ENCODE assay signal across 8 cellular contexts in genomic region chr6:152985300-152985699, GRCh38. TPM values are rescaled to one million over a fixed set of nuclear protein-coding genes. Genes with fewer than 3 reads are reported as not detected.
A peak's percentile ranks its signal among the peaks of the same experiment; 100 is the strongest.
DNase-seq lines count a peak whose midpoint lies in the region; ATAC-seq, FAIRE-seq and TF ChIP-seq lines count a peak whose summit lies in the region.
"Not testable (repeated sequence)": the region's sequence is repeated elsewhere in the genome, so short reads cannot be mapped to it uniquely, and the experiment has no call there.

No MANE protein-coding gene starts in this region.

- not testable (repeated sequence) for H3K27me3 Mint-ChIP-seq in CD4-positive, alpha-beta memory T cell; activated CD4-positive, alpha-beta memory T cell treated with anti-CD3 and anti-CD28 coated beads, Interleukin-2, amount 10 ng/mL, durations not matched to agents 7 days and 5 days

- peaks cover 28% of the 10 kb centered on the region for H4K20me1 ChIP-seq in PC-9 (ENCODE audit: insufficient read depth)
- not testable (repeated sequence) for H4K20me1 ChIP-seq in K562 (replicated peaks; ENCODE audit: control insufficient read depth, insufficient read depth, low read length); neural cell (ENCODE audit: insufficient read depth)

- H3K27me3 ChIP-seq in CD4-positive, alpha-beta memory T cell (ENCODE audit: insufficient read depth, low read length); HL-60 (ENCODE audit: insufficient read depth, poor library complexity, severe bottlenecking); PC-9 (ENCODE audit: insufficient read depth, low read depth); K562 (ENCODE audit: control insufficient read depth in 2 of 2, insufficient read depth in 2 of 2, low read length in 2 of 2); cardiac muscle cell; neural cell (ENCODE audit: insufficient read depth, low read depth, low read length); subcutaneous abdominal adipose tissue (ENCODE audit: control insufficient read depth in 5 of 5, insufficient read depth in 4 of 5, low read length in 5 of 5): not testable (repeated sequence)

- in situ Hi-C loops in K562 (cut with MboI) = loop anchor here (25.0 kb wide), 2 partner anchors 1527 to 1573 kb away; partner anchors contain the start of gene CNKSR3

- H2AFZ ChIP-seq in PC-9; K562 (ENCODE audit: low read depth, low read length); neural cell (ENCODE audit: low read depth, low read length): not testable (repeated sequence)

- not testable (repeated sequence) for H3K9me2 ChIP-seq in PC-9 (ENCODE audit: insufficient read depth); neural cell (ENCODE audit: insufficient read depth, low read length)

- not testable (repeated sequence) for DNase-seq in CD4-positive, alpha-beta memory T cell; HL-60 (ENCODE audit: low read depth in 1 of 2, low spot score in 1 of 2); PC-9; activated CD4-positive, alpha-beta memory T cell treated with anti-CD3 and anti-CD28 coated beads, Interleukin-2, amount 10 ng/mL, durations not matched to agents 7 days and 5 days; K562 (ENCODE audit: extremely low read depth in 1 of 4, low spot score in 3 of 4); cardiac muscle cell (ENCODE audit: low read depth in 1 of 2, low spot score in 1 of 2)

- H3K4me3 Mint-ChIP-seq in CD4-positive, alpha-beta memory T cell = peak overlapping the region in 6 of 8 donors; percentile 20 to 55 (median 48)
- H3K4me3 Mint-ChIP-seq in activated CD4-positive, alpha-beta memory T cell treated with anti-CD3 and anti-CD28 coated beads, Interleukin-2, amount 10 ng/mL, durations not matched to agents 7 days and 5 days = peak overlapping the region; percentile 90

- H3F3A ChIP-seq in PC-9 (ENCODE audit: insufficient read depth, low read depth) = peaks cover 23% of the 10 kb centered on the region
- H3F3A ChIP-seq in neural cell (ENCODE audit: insufficient read depth, low read length, poor library complexity, severe bottlenecking) = not testable (repeated sequence)

- peaks cover 35% of the 10 kb centered on the region for H3K4me1 ChIP-seq in CD4-positive, alpha-beta memory T cell (ENCODE audit: insufficient read depth, low read length)
- peaks cover 22% of the 10 kb centered on the region for H3K4me1 ChIP-seq in PC-9 (replicated peaks; ENCODE audit: insufficient read depth)
- H3K4me1 ChIP-seq in K562 (replicated peaks in 1 of 2; ENCODE audit: control insufficient read depth in 2 of 2, insufficient read depth in 2 of 2, low read length in 2 of 2) = peaks cover 5 to 11% of the 10 kb centered on the region in 2 experiments
- peaks cover 15% of the 10 kb centered on the region for H3K4me1 ChIP-seq in cardiac muscle cell (ENCODE audit: low read depth)
- H3K4me1 ChIP-seq in subcutaneous abdominal adipose tissue (ENCODE audit: control insufficient read depth in 5 of 5, insufficient read depth in 5 of 5, low read length in 5 of 5) = peaks cover 2 to 25% (median 23%) of the 10 kb centered on the region in 5 donors

- WGBS in K562 (ENCODE audit: insufficient coverage, low coverage, missing lambda C conversion rate) = 73% methylated on average over 11 of the region's 11 CpGs

- H3K4me3 ChIP-seq in CD4-positive, alpha-beta memory T cell (ENCODE audit: low read length in 2 of 2); HL-60 (replicated peaks; ENCODE audit: insufficient read depth, low read length); PC-9; cardiac muscle cell; subcutaneous abdominal adipose tissue (ENCODE audit: low read depth in 1 of 5, low read length in 5 of 5): not testable (repeated sequence)
- H3K4me3 ChIP-seq in K562 (peak overlapping the region; percentile 99), neural cell (ENCODE audit: low read length) (peak overlapping the region; percentile 81)

- TF ChIP-seq EP300 in K562 (IDR thresholded peaks at IDR 0.05; ENCODE audit: low read length); neural cell (conservative IDR thresholded peaks at IDR 0.05; ENCODE audit: poor library complexity, severe bottlenecking): not testable (repeated sequence)

- peaks cover 30 to 51% (median 38%) of the 10 kb centered on the region in 4 donors for H3K4me1 Mint-ChIP-seq in CD4-positive, alpha-beta memory T cell
- H3K4me1 Mint-ChIP-seq in activated CD4-positive, alpha-beta memory T cell treated with anti-CD3 and anti-CD28 coated beads, Interleukin-2, amount 10 ng/mL, durations not matched to agents 7 days and 5 days = peaks cover 35% of the 10 kb centered on the region

- FAIRE-seq in K562 (lab: Jason Lieb, UNC) = not testable (repeated sequence)

- not testable (repeated sequence) for TF ChIP-seq CTCF in HL-60 (IDR thresholded peaks at IDR 0.05; ENCODE audit: insufficient read depth, low read length); PC-9 (conservative IDR thresholded peaks at IDR 0.05); K562 (IDR thresholded peaks at IDR 0.05 in 2 of 3, conservative IDR thresholded peaks at IDR 0.05 in 1 of 3; ENCODE audit: insufficient read depth in 2 of 3, low read depth in 1 of 3, low read length in 3 of 3); cardiac muscle cell (IDR thresholded peaks at IDR 0.05; ENCODE audit: low read depth, low read length); neural cell (IDR thresholded peaks at IDR 0.05; ENCODE audit: poor library complexity, severe bottlenecking)

- not testable (repeated sequence) for H3K9me1 ChIP-seq in K562 (ENCODE audit: control insufficient read depth, insufficient read depth, low read length)

- H3K36me3 Mint-ChIP-seq in CD4-positive, alpha-beta memory T cell = peaks cover 5 to 26% of the 10 kb centered on the region in 2 donors
- peaks cover 57% of the 10 kb centered on the region for H3K36me3 Mint-ChIP-seq in activated CD4-positive, alpha-beta memory T cell treated with anti-CD3 and anti-CD28 coated beads, Interleukin-2, amount 10 ng/mL, durations not matched to agents 7 days and 5 days (ENCODE audit: low read depth)

- BruUV-seq in PC-9 (replicated peaks; lab: Mats Ljungman, UMichigan); K562 (replicated peaks; lab: Mats Ljungman, UMichigan): not testable (repeated sequence)

- intact Hi-C loops in CD4-positive, alpha-beta memory T cell (cut with micrococcal nuclease) = not testable (repeated sequence)
- intact Hi-C loops in PC-9 (cut with micrococcal nuclease; ENCODE audit: unreplicated experiment) (loop anchor here (2.0 kb wide), 1 partner anchor 16 kb away; no protein-coding TSS in a partner anchor), K562 (cut with micrococcal nuclease) (loop anchor here (10.0 kb wide), 1 partner anchor 1750 kb away; the partner anchor contains the start of gene SCAF8)

- POLR2A ChIA-PET in CD4-positive, alpha-beta memory T cell (lab: Charles Lee; ENCODE audit: partially characterized antibody) = interaction anchor here (0.8 to 1.1 kb wide), 2 partner anchors 14 to 17 kb away, joined by 3 read pairs; partner anchors contain the start of gene MTRF1L
- POLR2A ChIA-PET in PC-9 (lab: Charles Lee; ENCODE audit: unreplicated experiment) (interaction anchor here (0.6 kb wide), 1 partner anchor 12 kb away, joined by 4 read pairs; no protein-coding TSS in a partner anchor), K562 (lab: Yijun Ruan, JAX) (interaction anchor here (0.6 to 3.9 kb wide), 3 partner anchors 11 to 1163 kb away, joined by 3 to 37 read pairs (median 11); no protein-coding TSS in a partner anchor)
- POLR2A ChIA-PET in activated CD4-positive, alpha-beta memory T cell treated with anti-CD3 and anti-CD28 coated beads, Interleukin-2, amount 10 ng/mL, durations not matched to agents 7 days and 5 days (lab: Charles Lee) = interaction anchor here (1.5 to 5.3 kb wide), 2 partner anchors 8 to 15 kb away, joined by 5 to 151 read pairs; partner anchors contain the start of gene MTRF1L

- TF ChIP-seq POLR2A in K562 (conservative IDR thresholded peaks at IDR 0.05) = not testable (repeated sequence)

- CTCF ChIA-PET in CD4-positive, alpha-beta memory T cell (lab: Charles Lee; ENCODE audit: partially characterized antibody) = interaction anchor here (0.9 to 1.3 kb wide), 2 partner anchors 17 to 37 kb away, joined by 3 to 5 read pairs; partner anchors contain the start of gene MTRF1L
- CTCF ChIA-PET in PC-9 (lab: Charles Lee); K562 (lab: Yijun Ruan, JAX; ENCODE audit: low intra/inter-chr PET ratio): not testable (repeated sequence)
- CTCF ChIA-PET in activated CD4-positive, alpha-beta memory T cell treated with anti-CD3 and anti-CD28 coated beads, Interleukin-2, amount 10 ng/mL, durations not matched to agents 7 days and 5 days (lab: Charles Lee) = interaction anchor here (0.8 to 2.1 kb wide), 5 partner anchors 11 to 20 kb away, joined by 3 to 6 read pairs (median 3); no protein-coding TSS in a partner anchor

- H3K36me3 ChIP-seq in CD4-positive, alpha-beta memory T cell (ENCODE audit: insufficient read depth, low read length); PC-9 (ENCODE audit: low read depth); cardiac muscle cell; neural cell (ENCODE audit: insufficient read depth, low read length); subcutaneous abdominal adipose tissue (ENCODE audit: control insufficient read depth in 5 of 5, insufficient read depth in 5 of 5, low read length in 5 of 5): not testable (repeated sequence)
- H3K36me3 ChIP-seq in K562 (ENCODE audit: control insufficient read depth, insufficient read depth, low read length) = peaks cover 42% of the 10 kb centered on the region

- peak overlapping the region; percentile 91 for H3K4me2 ChIP-seq in PC-9
- peak overlapping the region; percentile 97 for H3K4me2 ChIP-seq in K562 (ENCODE audit: insufficient read depth, low read length)
- H3K4me2 ChIP-seq in neural cell (ENCODE audit: low read length) = not testable (repeated sequence)

- H3K27ac Mint-ChIP-seq in CD4-positive, alpha-beta memory T cell = peak overlapping the region in 6 of 7 donors; percentile 42 to 97 (median 60)
- H3K27ac Mint-ChIP-seq in activated CD4-positive, alpha-beta memory T cell treated with anti-CD3 and anti-CD28 coated beads, Interleukin-2, amount 10 ng/mL, durations not matched to agents 7 days and 5 days = peak overlapping the region; percentile 96

- H3K9me3 ChIP-seq in CD4-positive, alpha-beta memory T cell (ENCODE audit: control insufficient read depth in 1 of 2, low read length in 2 of 2); PC-9 (ENCODE audit: insufficient read depth, low read depth); K562 (replicated peaks; ENCODE audit: control insufficient read depth, insufficient read depth, low read depth, low read length); cardiac muscle cell (ENCODE audit: low read depth); neural cell (ENCODE audit: low read length); subcutaneous abdominal adipose tissue (ENCODE audit: control insufficient read depth in 5 of 5, low read length in 5 of 5): not testable (repeated sequence)

- H3K79me2 ChIP-seq in PC-9 (ENCODE audit: low read depth) = peaks cover 58% of the 10 kb centered on the region
- H3K79me2 ChIP-seq in K562 (ENCODE audit: control insufficient read depth, insufficient read depth, low read length) = peaks cover 71% of the 10 kb centered on the region
- peaks cover 42% of the 10 kb centered on the region for H3K79me2 ChIP-seq in neural cell (replicated peaks; ENCODE audit: insufficient read depth, low read length)

- peak overlapping the region; percentile 77 to 97; a peak in 3 of 4 replicates for H3K9ac ChIP-seq in K562 (ENCODE audit: insufficient read depth in 1 of 2, low read depth in 2 of 2, low read length in 2 of 2)
- H3K9ac ChIP-seq in neural cell (ENCODE audit: low read length); subcutaneous abdominal adipose tissue (ENCODE audit: low read length in 5 of 5): not testable (repeated sequence)

- TF ChIP-seq RAD21 in K562 (CRISPR knock-in tag; conservative IDR thresholded peaks at IDR 0.05 in 1 of 2, IDR thresholded peaks at IDR 0.05 in 1 of 2); neural cell (conservative IDR thresholded peaks at IDR 0.05): not testable (repeated sequence)

- ATAC-seq in K562 = not testable (repeated sequence)

- not testable (repeated sequence) for H3K27ac ChIP-seq in CD4-positive, alpha-beta memory T cell (ENCODE audit: low read depth, low read length); PC-9; neural cell (ENCODE audit: low read length)
- H3K27ac ChIP-seq in HL-60 (replicated peaks) (peak overlapping the region; percentile 96), K562 (ENCODE audit: extremely low read depth, low read depth, low read length) (peak overlapping the region; percentile 94), cardiac muscle cell (peak overlapping the region; percentile 88), subcutaneous abdominal adipose tissue (ENCODE audit: low read depth, low read length) (peak overlapping the region; percentile 77)

- not testable (repeated sequence) for H3K9me3 Mint-ChIP-seq in CD4-positive, alpha-beta memory T cell; activated CD4-positive, alpha-beta memory T cell treated with anti-CD3 and anti-CD28 coated beads, Interleukin-2, amount 10 ng/mL, durations not matched to agents 7 days and 5 days

RNA-seq across cellular contexts. Expression of gene FBXO5, which starts 2.5 kb away (rescaled TPM):
- total RNA-seq in CD4-positive, alpha-beta memory T cell = 10 to 100 TPM in 1 of 2 experiments, 1 to 10 TPM in 1; 9.9 to 10.4 TPM
- polyA plus RNA-seq in CD4-positive, alpha-beta memory T cell = 1 to 10 TPM; 4.8 to 8.8 TPM
- 14.8 and 20.6 TPM in 2 replicates for total RNA-seq in PC-9 (2021)
- 10 to 100 TPM; 68.7 to 71.2 TPM for total RNA-seq in activated CD4-positive, alpha-beta memory T cell treated with anti-CD3 and anti-CD28 coated beads, Interleukin-2, amount 10 ng/mL, durations not matched to agents 7 days and 5 days
- 19.7 and 69.6 TPM in 2 replicates for total RNA-seq in K562 (2011; cell fraction: chromatin; rRNA removed; ENCODE audit: low replicate concordance)
- total RNA-seq in K562 (2011; cell fraction: nucleolus; rRNA removed) = 13.0 and 18.7 TPM in 2 replicates
- 31.2 and 38.1 TPM in 2 replicates for total RNA-seq in K562 (2011; cell fraction: nucleoplasm; rRNA removed)
- 40.0 and 42.5 TPM in 2 replicates for total RNA-seq in K562 (2014; rRNA removed)
- total RNA-seq in K562 (2014; rRNA removed; fragmentation: Illumina TruSeq; extraction: Trizol) = 82.7 and 89.7 TPM in 2 replicates
- 78.2 and 84.3 TPM in 2 replicates for total RNA-seq in K562 (2015; rRNA removed; fragmentation: Illumina TruSeq; extraction: Trizol)
- 62.9 and 64.6 TPM in 2 replicates for total RNA-seq in K562 (2021)
- 52.1 and 89.3 TPM in 2 replicates for polyA plus RNA-seq in K562 (2011; rRNA removed)
- polyA plus RNA-seq in K562 (2011; cell fraction: cytosol; rRNA removed) = 19.4 and 26.4 TPM in 2 replicates
- polyA plus RNA-seq in K562 (2011; cell fraction: nucleus; rRNA removed) = 23.1 and 33.3 TPM in 2 replicates
- 42.7 and 53.9 TPM in 2 replicates for polyA plus RNA-seq in K562 (2012)
- 70.7 and 84.0 TPM in 2 replicates for polyA plus RNA-seq in K562 (2014; fragmentation: Illumina TruSeq; extraction: Trizol)
- polyA plus RNA-seq in K562 (2014; fragmentation: Nextera tagmentation; extraction: Ambion mirVana) = 10 to 100 TPM; 17.8 to 18.4 TPM
- 56.8 and 59.1 TPM in 2 replicates for polyA plus RNA-seq in K562 (2014; rRNA removed)
- polyA minus RNA-seq in K562 (2011; rRNA and poly(A)+ RNA removed) = 70.0 and 71.7 TPM in 2 replicates
- 17.7 and 28.9 TPM in 2 replicates for polyA minus RNA-seq in K562 (2011; cell fraction: cytosol; rRNA and poly(A)+ RNA removed)
- 28.7 and 48.5 TPM in 2 replicates for polyA minus RNA-seq in K562 (2011; cell fraction: nucleus; rRNA and poly(A)+ RNA removed)
- 9.9 and 16.6 TPM in 2 replicates for total RNA-seq in cardiac muscle cell
- 9.6 and 30.1 TPM in 2 replicates for polyA plus RNA-seq in cardiac muscle cell
- 7.8 and 8.7 TPM in 2 replicates for polyA plus RNA-seq in neural cell
- 6.6 and 7.1 TPM in 2 replicates for polyA minus RNA-seq in neural cell

RNA-seq across cellular contexts. Expression of gene MTRF1L, which starts 17.2 kb away (rescaled TPM):
- total RNA-seq in CD4-positive, alpha-beta memory T cell = 10 to 100 TPM; 17.3 to 18.3 TPM
- 1 to 10 TPM; 5.1 to 6.6 TPM for polyA plus RNA-seq in CD4-positive, alpha-beta memory T cell
- total RNA-seq in PC-9 (2021) = 5.7 and 8.0 TPM in 2 replicates
- total RNA-seq in activated CD4-positive, alpha-beta memory T cell treated with anti-CD3 and anti-CD28 coated beads, Interleukin-2, amount 10 ng/mL, durations not matched to agents 7 days and 5 days = 10 to 100 TPM; 20.8 to 21.5 TPM
- 28.0 and 73.8 TPM in 2 replicates for total RNA-seq in K562 (2011; cell fraction: chromatin; rRNA removed; ENCODE audit: low replicate concordance)
- 11.5 and 18.9 TPM in 2 replicates for total RNA-seq in K562 (2011; cell fraction: nucleolus; rRNA removed)
- total RNA-seq in K562 (2011; cell fraction: nucleoplasm; rRNA removed) = 32.5 and 44.7 TPM in 2 replicates
- 26.7 and 29.6 TPM in 2 replicates for total RNA-seq in K562 (2014; rRNA removed)
- total RNA-seq in K562 (2014; rRNA removed; fragmentation: Illumina TruSeq; extraction: Trizol) = 34.0 and 34.8 TPM in 2 replicates
- 27.3 and 32.3 TPM in 2 replicates for total RNA-seq in K562 (2015; rRNA removed; fragmentation: Illumina TruSeq; extraction: Trizol)
- 31.6 and 33.1 TPM in 2 replicates for total RNA-seq in K562 (2021)
- 21.7 and 30.2 TPM in 2 replicates for polyA plus RNA-seq in K562 (2011; rRNA removed)
- 4.4 and 6.5 TPM in 2 replicates for polyA plus RNA-seq in K562 (2011; cell fraction: cytosol; rRNA removed)
- polyA plus RNA-seq in K562 (2011; cell fraction: nucleus; rRNA removed) = 18.8 and 19.6 TPM in 2 replicates
- 22.0 and 22.6 TPM in 2 replicates for polyA plus RNA-seq in K562 (2012)
- 23.3 and 31.1 TPM in 2 replicates for polyA plus RNA-seq in K562 (2014; fragmentation: Illumina TruSeq; extraction: Trizol)
- polyA plus RNA-seq in K562 (2014; fragmentation: Nextera tagmentation; extraction: Ambion mirVana) = 10 to 100 TPM; 10.7 to 13.7 TPM
- 25.0 and 29.2 TPM in 2 replicates for polyA plus RNA-seq in K562 (2014; rRNA removed)
- 34.4 and 42.3 TPM in 2 replicates for polyA minus RNA-seq in K562 (2011; rRNA and poly(A)+ RNA removed)
- 5.6 and 10.9 TPM in 2 replicates for polyA minus RNA-seq in K562 (2011; cell fraction: cytosol; rRNA and poly(A)+ RNA removed)
- 43.5 and 72.9 TPM in 2 replicates for polyA minus RNA-seq in K562 (2011; cell fraction: nucleus; rRNA and poly(A)+ RNA removed)
- total RNA-seq in cardiac muscle cell = 16.7 and 20.0 TPM in 2 replicates
- polyA plus RNA-seq in cardiac muscle cell = 21.0 and 26.0 TPM in 2 replicates
- 14.0 and 16.2 TPM in 2 replicates for polyA plus RNA-seq in neural cell
- polyA minus RNA-seq in neural cell = 19.0 and 20.5 TPM in 2 replicates
